10 cellular contexts compared by ENCODE assay signal in the genomic region with DNA sequence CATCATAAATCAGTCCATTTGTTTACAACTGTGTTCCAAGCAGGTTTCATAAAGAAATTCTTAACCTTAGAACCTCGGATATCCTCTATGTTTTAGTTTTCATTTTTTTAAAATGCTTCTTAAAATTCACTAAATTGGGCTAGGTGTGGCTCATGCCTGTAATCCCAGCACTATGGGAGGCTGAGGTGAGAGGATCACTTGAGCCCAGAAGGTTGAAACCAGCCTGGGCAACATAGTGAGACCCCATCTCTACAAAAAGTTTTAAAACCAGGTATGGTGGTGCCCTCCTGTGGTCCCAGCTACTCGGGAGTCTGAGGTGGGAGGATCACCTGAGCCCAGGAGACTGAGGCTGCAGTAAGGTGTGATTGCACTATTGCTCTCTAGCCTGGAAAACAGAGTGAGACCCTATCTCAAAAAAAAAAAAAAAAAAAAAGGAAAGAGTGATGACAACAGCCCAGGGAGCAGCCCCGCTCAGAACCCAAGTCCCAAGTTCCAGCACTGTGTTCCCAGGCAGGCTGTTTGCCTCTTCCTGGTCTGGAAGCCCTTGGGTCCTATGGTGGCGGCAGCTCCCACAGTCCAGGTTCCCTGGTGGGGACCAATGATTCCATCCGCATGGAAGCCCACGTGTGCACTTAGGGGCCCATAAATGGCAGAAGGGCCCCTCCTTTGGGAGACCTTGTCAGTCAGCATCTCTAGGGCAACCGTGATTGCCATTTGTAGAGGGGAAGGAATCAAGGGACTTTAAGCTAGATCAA.
"Had no signal": no experiment of that assay in that cellular context is flagged by ENCODE, and none has a peak within 500 bp of the region (broad histone marks: within the 10 kb centered on the region; RNA-seq: fewer than 3 reads in every experiment).

No MANE protein-coding gene starts in this region.

- H3K9me3 ChIP-seq: ascending aorta, body of pancreas had no signal

- H3K4me3 Mint-ChIP-seq: activated CD8-positive, alpha-beta T cell treated with anti-CD3 and anti-CD28 coated beads for 36 hours; activated naive CD4-positive, alpha-beta T cell treated with anti-CD3 and anti-CD28 coated beads, Interleukin-2, amount 50 U/mL, for 24 hours; T-cell had no signal

- H3K27me3 ChIP-seq: ascending aorta, body of pancreas had no signal

- DNase-seq: activated CD8-positive, alpha-beta T cell treated with anti-CD3 and anti-CD28 coated beads for 36 hours; MM.1S; NCI-H187 treated with DMSO at 0.1 percent for 48 hours; NCI-H2081 treated with DMSO at 0.1 percent for 48 hours had no signal

- H3K27ac Mint-ChIP-seq: activated CD8-positive, alpha-beta T cell treated with anti-CD3 and anti-CD28 coated beads for 36 hours; activated naive CD4-positive, alpha-beta T cell treated with anti-CD3 and anti-CD28 coated beads, Interleukin-2, amount 50 U/mL, for 24 hours had no signal

- H3K4me3 ChIP-seq: ascending aorta, body of pancreas, SK-N-MC had no signal

- H3K27me3 Mint-ChIP-seq: activated CD8-positive, alpha-beta T cell treated with anti-CD3 and anti-CD28 coated beads for 36 hours; activated naive CD4-positive, alpha-beta T cell treated with anti-CD3 and anti-CD28 coated beads, Interleukin-2, amount 50 U/mL, for 24 hours; T-cell had no signal

- H3K27ac ChIP-seq: ascending aorta, body of pancreas, SK-N-MC, WERI-Rb-1 had no signal

- H3K9me3 Mint-ChIP-seq: activated CD8-positive, alpha-beta T cell treated with anti-CD3 and anti-CD28 coated beads for 36 hours; activated naive CD4-positive, alpha-beta T cell treated with anti-CD3 and anti-CD28 coated beads, Interleukin-2, amount 50 U/mL, for 24 hours; T-cell had no signal
